Comparison of ENCODE assay signal across 1 cellular context in the genomic region with DNA sequence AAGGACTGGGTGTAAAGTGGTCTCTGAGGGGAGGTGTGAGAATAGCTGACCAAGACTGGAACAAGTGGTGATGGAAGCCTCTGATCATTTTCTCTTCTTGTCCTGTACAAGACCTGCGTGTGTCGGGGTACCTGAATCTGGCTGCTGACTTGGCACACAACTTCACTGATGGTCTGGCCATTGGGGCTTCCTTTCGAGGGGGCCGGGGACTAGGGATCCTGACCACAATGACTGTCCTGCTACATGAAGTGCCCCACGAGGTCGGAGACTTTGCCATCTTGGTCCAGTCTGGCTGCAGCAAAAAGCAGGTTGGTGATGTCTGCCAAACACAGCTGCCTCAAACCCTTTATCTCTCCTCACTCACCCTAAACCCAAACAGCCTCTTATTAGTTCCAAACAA.
TF ChIP-seq lines count a peak whose summit lies in the region.

No MANE protein-coding gene starts in this region.

TF ChIP-seq in HepG2, 621 proteins besides CTCF, POLR2A, EP300 and RAD21:
- TF ChIP-seq RBFOX2 (IDR thresholded peaks at IDR 0.05; ENCODE audit: low read depth, low read length), result peak; percentile 54; the same call in 1 of the 2 replicates
- no peak for TF ChIP-seq ZBTB7A (CRISPR knock-in tag; IDR thresholded peaks at IDR 0.05)
